Comparison of ENCODE assay signal across 9 cellular contexts in the genomic region with DNA sequence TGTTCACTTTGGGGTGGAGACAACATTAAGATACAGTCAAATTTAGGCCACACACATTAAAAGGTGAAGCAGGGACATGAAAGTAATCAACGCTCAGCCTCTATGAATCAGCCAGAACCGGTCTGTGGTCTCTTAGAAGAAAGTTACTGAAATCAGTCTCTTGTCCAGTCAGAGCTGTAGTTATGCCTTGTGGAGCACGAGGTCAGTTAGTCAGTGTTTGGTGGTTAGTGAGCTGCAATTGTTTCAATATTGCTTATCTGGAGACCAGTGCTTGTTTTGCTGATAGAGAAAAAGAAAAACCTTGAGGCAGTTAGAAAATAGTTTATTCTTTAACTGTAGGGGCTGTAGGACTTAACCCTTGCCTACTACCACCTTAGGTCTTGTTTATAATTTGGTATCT.
DNase-seq lines count a peak whose midpoint lies in the region; ATAC-seq and TF ChIP-seq lines count a peak whose summit lies in the region.
"Had no signal": no experiment of that assay in that cellular context is flagged by ENCODE, and none has a peak within 500 bp of the region (broad histone marks: within the 10 kb centered on the region; RNA-seq: fewer than 3 reads in every experiment).

No MANE protein-coding gene starts in this region.

- peak overlapping the region; percentile 33 for H3K27ac Mint-ChIP-seq in HFFc6
- H3K27ac Mint-ChIP-seq in activated naive CD4-positive, alpha-beta T cell treated with anti-CD3 and anti-CD28 coated beads, Interleukin-2, amount 10 ng/mL, durations not matched to agents 7 days and 5 days = no peak overlapping the region

- H4K8ac ChIP-seq in mesenchymal stem cell (ENCODE audit: low read length) = no peak overlapping the region

- peak overlapping the region; percentile 93 for H3K9ac ChIP-seq in mesenchymal stem cell (ENCODE audit: low read length)

- H3K4me3 ChIP-seq in mesenchymal stem cell (ENCODE audit: insufficient read depth in 1 of 2, low read depth in 1 of 2, low read length in 2 of 2) = peak overlapping the region in 1 of 2 experiments; percentile 93

- no peak overlapping the region for H2BK120ac ChIP-seq in mesenchymal stem cell (ENCODE audit: low read depth, low read length)

- peaks cover 4% of the 10 kb centered on the region for H3K4me1 ChIP-seq in mesenchymal stem cell (ENCODE audit: control insufficient read depth, insufficient read depth, low read depth, low read length)

- H3K36me3 Mint-ChIP-seq in HFFc6 (ENCODE audit: low read depth) = no peaks in the 10 kb centered on the region
- no peaks in the 10 kb centered on the region for H3K36me3 Mint-ChIP-seq in activated naive CD4-positive, alpha-beta T cell treated with anti-CD3 and anti-CD28 coated beads, Interleukin-2, amount 10 ng/mL, durations not matched to agents 7 days and 5 days

- H3K36me3 ChIP-seq in mesenchymal stem cell (ENCODE audit: control insufficient read depth in 1 of 2, insufficient read depth in 2 of 2, low read depth in 1 of 2, low read length in 2 of 2) = no peaks in the 10 kb centered on the region

- peaks cover 4% of the 10 kb centered on the region; the same call in 1 of the 2 replicates for H3K9me3 Mint-ChIP-seq in HFFc6
- peaks cover 2% of the 10 kb centered on the region for H3K9me3 Mint-ChIP-seq in activated naive CD4-positive, alpha-beta T cell treated with anti-CD3 and anti-CD28 coated beads, Interleukin-2, amount 10 ng/mL, durations not matched to agents 7 days and 5 days

- H3K18ac ChIP-seq in mesenchymal stem cell (ENCODE audit: low read depth in 1 of 2, low read length in 2 of 2) = no peak overlapping the region

- peak overlapping the region; percentile 98; the same call in 1 of the 2 replicates for H3K4me3 Mint-ChIP-seq in HFFc6
- no peak overlapping the region for H3K4me3 Mint-ChIP-seq in activated naive CD4-positive, alpha-beta T cell treated with anti-CD3 and anti-CD28 coated beads, Interleukin-2, amount 10 ng/mL, durations not matched to agents 7 days and 5 days

- CTCF ChIA-PET in activated naive CD4-positive, alpha-beta T cell treated with anti-CD3 and anti-CD28 coated beads, Interleukin-2, amount 10 ng/mL, durations not matched to agents 7 days and 5 days (lab: Charles Lee) = no interaction called here

- no peak overlapping the region for H2AK5ac ChIP-seq in mesenchymal stem cell (ENCODE audit: low read length, severe bottlenecking)

- no peak overlapping the region for H3K27ac ChIP-seq in mesenchymal stem cell (ENCODE audit: low read length, poor library complexity, severe bottlenecking)

- no peak overlapping the region for H3K23ac ChIP-seq in mesenchymal stem cell (ENCODE audit: low read length in 2 of 2)

- TF ChIP-seq CTCF in HFFc6 (IDR thresholded peaks at IDR 0.05) (no peak), omental fat pad (IDR thresholded peaks at IDR 0.05) (no peak)

- H2BK12ac ChIP-seq in mesenchymal stem cell (ENCODE audit: low read length in 2 of 2) = no peak overlapping the region

- peaks cover 9% of the 10 kb centered on the region for H3K27me3 Mint-ChIP-seq in HFFc6 (ENCODE audit: insufficient read depth)
- peaks cover 23% of the 10 kb centered on the region for H3K27me3 Mint-ChIP-seq in activated naive CD4-positive, alpha-beta T cell treated with anti-CD3 and anti-CD28 coated beads, Interleukin-2, amount 10 ng/mL, durations not matched to agents 7 days and 5 days

- 45% methylated on average over 3 of the region's 3 CpGs for WGBS in mesenchymal stem cell

- peak; percentile 99 for ATAC-seq in GM18520 (IDR thresholded peaks at IDR 0.05; ENCODE audit: unreplicated experiment)
- no peak for ATAC-seq in omental fat pad (ENCODE audit: low FRiP score)

- no peaks in the 10 kb centered on the region for H3K9me3 ChIP-seq in mesenchymal stem cell (ENCODE audit: control insufficient read depth, low read length)

- no peak overlapping the region for H3K4me2 ChIP-seq in mesenchymal stem cell (ENCODE audit: low read length, poor library complexity, severe bottlenecking)

- H2BK5ac ChIP-seq in mesenchymal stem cell (ENCODE audit: low read depth, low read length, poor library complexity, severe bottlenecking) = no peak overlapping the region

- H3K27me3 ChIP-seq in mesenchymal stem cell (ENCODE audit: control insufficient read depth in 1 of 2, insufficient read depth in 1 of 2, low read length in 2 of 2) = peaks cover 5 to 6% of the 10 kb centered on the region in 2 experiments

- H3K14ac ChIP-seq in mesenchymal stem cell (ENCODE audit: low read length in 2 of 2) = no peak overlapping the region

- H2BK15ac ChIP-seq in mesenchymal stem cell (ENCODE audit: low read depth, poor library complexity, severe bottlenecking) = no peak overlapping the region

- H2AFZ ChIP-seq in mesenchymal stem cell (ENCODE audit: low read depth, low read length) = no peak overlapping the region

- no peaks in the 10 kb centered on the region for H3K79me1 ChIP-seq in mesenchymal stem cell (replicated peaks; ENCODE audit: low read length, poor library complexity, severe bottlenecking)

- DNase-seq in HFFc6 (peak; percentile 84), OCI-M1 (lab: John Stamatoyannopoulos, UW) (peak; percentile 76), mesenchymal stem cell (peak; percentile 57), occipital lobe (lab: John Stamatoyannopoulos, UW) (no peak), NCI-H748 treated with DMSO at 0.1 percent for 48 hours (lab: John Stamatoyannopoulos, UW) (no peak), omental fat pad (ENCODE audit: low spot score) (no peak)
- no peak for DNase-seq in activated naive CD4-positive, alpha-beta T cell treated with anti-CD3 and anti-CD28 coated beads, Interleukin-2, amount 10 ng/mL, durations not matched to agents 7 days and 5 days
- DNase-seq: stimulated activated CD4-positive, alpha-beta T cell treated with anti-CD3 and anti-CD28 coated beads, Interleukin-4, amount 100 ng/mL, for 1 hour had no signal

- no peak overlapping the region for H3K4ac ChIP-seq in mesenchymal stem cell (ENCODE audit: low read depth in 1 of 2, low read length in 2 of 2)

- no peak overlapping the region for H4K91ac ChIP-seq in mesenchymal stem cell (ENCODE audit: low read length)

- peaks cover 24% of the 10 kb centered on the region for H3K4me1 Mint-ChIP-seq in HFFc6 (ENCODE audit: low read depth)
- H3K4me1 Mint-ChIP-seq in activated naive CD4-positive, alpha-beta T cell treated with anti-CD3 and anti-CD28 coated beads, Interleukin-2, amount 10 ng/mL, durations not matched to agents 7 days and 5 days = peaks cover 2% of the 10 kb centered on the region

Comparison
In these comparisons a context has a peak if more than half of its experiments do, and no peak if none do; other contexts are left out.
1. DNase-seq: peak in HFFc6 (single experiment), OCI-M1 (single experiment) and mesenchymal stem cell (single experiment); none in occipital lobe (single experiment), NCI-H748 treated with DMSO at 0.1 percent for 48 hours (single experiment), omental fat pad (single experiment) and activated naive CD4-positive, alpha-beta T cell treated with anti-CD3 and anti-CD28 coated beads, Interleukin-2, amount 10 ng/mL, durations not matched to agents 7 days and 5 days (single experiment).